Comparison of ENCODE assay signal across 23 cellular contexts in genomic region chr1:26970810-26971209, GRCh38. TPM values are rescaled to one million over a fixed set of nuclear protein-coding genes. Genes with fewer than 3 reads are reported as not detected.
A peak's percentile ranks its signal among the peaks of the same experiment; 100 is the strongest.
DNase-seq lines count a peak whose midpoint lies in the region; ATAC-seq, FAIRE-seq and TF ChIP-seq lines count a peak whose summit lies in the region.
"Had no signal": no experiment of that assay in that cellular context is flagged by ENCODE, and none has a peak within 500 bp of the region (broad histone marks: within the 10 kb centered on the region; RNA-seq: fewer than 3 reads in every experiment).

No MANE protein-coding gene starts in this region.

- intact Hi-C loops in prostate gland (cut with DNase I), result no loop called here

- no peak overlapping the region for H3K4me3 ChIP-seq in prostate gland
- H3K4me3 ChIP-seq: adrenal gland, coronary artery, thoracic aorta had no signal

- FAIRE-seq in GM19239 (lab: Jason Lieb, UNC) (no peak), GM12891 (lab: Jason Lieb, UNC) (no peak)
- FAIRE-seq: H1 had no signal

- DNase-seq in DMS 273 (lab: John Stamatoyannopoulos, UW; ENCODE audit: unreplicated experiment), result peak; percentile 79
- peak; percentile 43 for DNase-seq in NCI-H1694 treated with DMSO at 0.1 percent for 48 hours (lab: John Stamatoyannopoulos, UW)
- peak; percentile 35 for DNase-seq in prostate gland (ENCODE audit: low spot score)
- DNase-seq in LoVo (ENCODE audit: low spot score), result no peak
- DNase-seq in GM19239 (ENCODE audit: insufficient read length, low spot score), result no peak
- no peak for DNase-seq in GM12891 (ENCODE audit: insufficient read length, low spot score)
- DNase-seq: activated CD4-positive, alpha-beta T cell treated with anti-CD3 and anti-CD28 coated beads, Interleukin-2, amount 50 U/mL, for 48 hours; activated CD4-positive, CD25-positive, alpha-beta regulatory T cell; activated gamma-delta T cell treated with Interleukin-2 at 50 U/mL for 16 hours; adrenal gland; brain microvascular endothelial cell; CD8-positive, alpha-beta memory T cell; NCI-H1105; NCI-H2081; NCI-H526; stimulated activated CD4-positive, alpha-beta T cell treated with anti-CD3 and anti-CD28 coated beads, Interleukin-1b, Interleukin-23, amount 100 ng/mL, for 48 hours had no signal

- peak; percentile 86 for ATAC-seq in esophagus mucosa
- ATAC-seq: left lobe of liver had no signal

- H3K4me1 ChIP-seq in prostate gland (replicated peaks), result no peaks in the 10 kb centered on the region
- H3K4me1 ChIP-seq: adrenal gland had no signal

- no peak overlapping the region for H3K27ac ChIP-seq in prostate gland
- H3K27ac ChIP-seq: adrenal gland, brain microvascular endothelial cell, coronary artery, thoracic aorta had no signal

- H3K36me3 ChIP-seq in prostate gland, result no peaks in the 10 kb centered on the region
- H3K36me3 ChIP-seq: adrenal gland, brain microvascular endothelial cell, thoracic aorta had no signal

- TF ChIP-seq POLR2A in prostate gland (IDR thresholded peaks at IDR 0.05) (peak; percentile 22), GM12891 (IDR thresholded peaks at IDR 0.05; ENCODE audit: low read depth, low read length) (no peak)

- WGBS in prostate gland, result 54% methylated on average over 7 of the region's 7 CpGs

- H3K27me3 ChIP-seq in prostate gland (replicated peaks; ENCODE audit: insufficient read depth), result no peaks in the 10 kb centered on the region
- H3K27me3 ChIP-seq: adrenal gland, brain microvascular endothelial cell had no signal

- H3K9me3 ChIP-seq in prostate gland, result no peaks in the 10 kb centered on the region
- H3K9me3 ChIP-seq: adrenal gland, thoracic aorta had no signal

- TF ChIP-seq CTCF in prostate gland (IDR thresholded peaks at IDR 0.05), result no peak

TF ChIP-seq in GM12891, 5 proteins besides CTCF, POLR2A, EP300 and RAD21:
- no peak for TF ChIP-seq SPI1 (IDR thresholded peaks at IDR 0.05; ENCODE audit: low read depth, low read length)
- TF ChIP-seq PAX5 (IDR thresholded peaks at IDR 0.05; ENCODE audit: insufficient read depth, low read length, severe bottlenecking), result no peak
- TF ChIP-seq TAF1 (IDR thresholded peaks at IDR 0.05; ENCODE audit: low read depth, low read length), result no peak
- no peak for TF ChIP-seq POU2F2 (IDR thresholded peaks at IDR 0.05; ENCODE audit: low read depth, low read length)
- TF ChIP-seq POLR2AphosphoS5 (IDR thresholded peaks at IDR 0.05; ENCODE audit: low read depth, low read length), result no peak
TF ChIP-seq in GM12891: peak in this region for 0.

RNA-seq across cellular contexts. Expression of gene KDF1, which starts 10.5 kb away (rescaled TPM):
- total RNA-seq in esophagus mucosa, result 16.5 TPM
- 10 to 100 TPM; 14.0 to 42.8 TPM for total RNA-seq in prostate gland
- polyA plus RNA-seq in GM12891 (2012; ENCODE audit: low read depth, missing spikeins), result 0.15 TPM
- total RNA-seq: neural crest cell, posterior vena cava, thoracic aorta had no signal

RNA-seq across cellular contexts. Expression of gene TRNP1, which starts 22.7 kb away (rescaled TPM):
- 75.0 TPM for total RNA-seq in esophagus mucosa
- 10 to 100 TPM; 21.1 to 30.6 TPM for total RNA-seq in prostate gland
- 0.06 TPM for polyA plus RNA-seq in GM12891 (2012; ENCODE audit: low read depth, missing spikeins)
- polyA plus RNA-seq: CD8-positive, alpha-beta memory T cell had no signal

RNA-seq across cellular contexts. Expression of gene TENT5B, which starts 41.8 kb away (rescaled TPM):
- total RNA-seq in esophagus mucosa, result 51.3 TPM
- total RNA-seq in prostate gland, result 10 to 100 TPM; 19.1 to 19.9 TPM
- polyA plus RNA-seq in GM12891 (2012; ENCODE audit: low read depth, missing spikeins), result not detected
- total RNA-seq: CD8-positive, alpha-beta memory T cell had no signal
- polyA plus RNA-seq: CD8-positive, alpha-beta memory T cell had no signal

RNA-seq across cellular contexts. Expression of gene NUDC, which starts 49.3 kb away (rescaled TPM):
- 35.7 TPM for total RNA-seq in esophagus mucosa
- total RNA-seq in prostate gland, result 10 to 100 TPM; 65.4 to 66.3 TPM
- polyA plus RNA-seq in GM12891 (2012; ENCODE audit: low read depth, missing spikeins), result 83.5 TPM

RNA-seq across cellular contexts. Expression of gene NR0B2, which starts 57.0 kb away (rescaled TPM):
- not detected for total RNA-seq in esophagus mucosa
- total RNA-seq in prostate gland, result not detected
- not detected for polyA plus RNA-seq in GM12891 (2012; ENCODE audit: low read depth, missing spikeins)
- total RNA-seq: CD8-positive, alpha-beta memory T cell; H1; neural crest cell; posterior vena cava; thoracic aorta had no signal
- polyA plus RNA-seq: CD8-positive, alpha-beta memory T cell; H1 had no signal

Comparison
In these comparisons a context has a peak if more than half of its experiments do, and no peak if none do; other contexts are left out.
1. DNase-seq: peak in DMS 273 (single experiment), NCI-H1694 treated with DMSO at 0.1 percent for 48 hours (single experiment) and prostate gland (single experiment); none in LoVo (single experiment), GM19239 (single experiment) and GM12891 (single experiment).